1 cellular context compared by ENCODE assay signal in genomic region chr3:3179407-3180094, GRCh38.
TF ChIP-seq lines count a peak whose summit lies in the region.

TSS of gene CRBN (minus strand) at chr3:3179691. CDS start at chr3:3179687, 4 bp downstream.

TF ChIP-seq in K562, 482 proteins besides CTCF, POLR2A, EP300 and RAD21 (continued from another document and continues in another):
- 0 out of 4 replicates have a peak, but pooled peaks of 1 of the 2 experiments have one; percentile 37 for TF ChIP-seq MLX (CRISPR knock-in tag; conservative IDR thresholded peaks at IDR 0.05)
- peak in 1 of 2 experiments; percentile 56 for TF ChIP-seq AFF1 (IDR thresholded peaks at IDR 0.05; ENCODE audit: low read depth in 1 of 2, partially characterized antibody in 2 of 2)
- TF ChIP-seq ZBTB17 (CRISPR knock-in tag; IDR thresholded peaks at IDR 0.05): peak; percentile 86
- peak; percentile 47; the same call in 1 of the 2 replicates for TF ChIP-seq ATF1 (CRISPR knock-in tag; IDR thresholded peaks at IDR 0.05)
- peak; percentile 84 for TF ChIP-seq ATF1 (tag; IDR thresholded peaks at IDR 0.05)
- 0 out of 2 replicates have a peak, but pooled peaks have one; percentile 48 for TF ChIP-seq ZBTB9 (CRISPR knock-in tag; IDR thresholded peaks at IDR 0.05)
- peak; percentile 75 for TF ChIP-seq FOXJ2 (tag; IDR thresholded peaks at IDR 0.05)
- TF ChIP-seq KLF1 (tag; IDR thresholded peaks at IDR 0.05): peak; percentile 84
- no peak for TF ChIP-seq ZNF347 (CRISPR knock-in tag; IDR thresholded peaks at IDR 0.05; ENCODE audit: low read depth)
- TF ChIP-seq MIER1 (IDR thresholded peaks at IDR 0.05; ENCODE audit: low read depth): no peak
- peak; percentile 86 for TF ChIP-seq TAF9B (IDR thresholded peaks at IDR 0.05; ENCODE audit: partially characterized antibody)
- TF ChIP-seq ZNF24 (IDR thresholded peaks at IDR 0.05): peak; percentile 64
- peak; percentile 91 for TF ChIP-seq POLR2AphosphoS5 (IDR thresholded peaks at IDR 0.05; ENCODE audit: control insufficient read depth, insufficient read depth, low read depth, low read length)
- 0 out of 2 replicates have a peak, but pooled peaks have one; percentile 47 for TF ChIP-seq ZNF592 (IDR thresholded peaks at IDR 0.05)
- TF ChIP-seq SRF (CRISPR knock-in tag; IDR thresholded peaks at IDR 0.05): peak in 1 of 2 experiments; percentile 79; a peak in 1 of 4 replicates
- peak; percentile 97 for TF ChIP-seq ZFX (CRISPR knock-in tag; IDR thresholded peaks at IDR 0.05)
- no peak for TF ChIP-seq CHD2 (IDR thresholded peaks at IDR 0.05; ENCODE audit: low read depth, low read length)
- TF ChIP-seq RBBP5 (IDR thresholded peaks at IDR 0.05; ENCODE audit: borderline replicate concordance, insufficient read depth, low read length, poor library complexity, severe bottlenecking): peak; percentile 98
- TF ChIP-seq FOXK2 (conservative IDR thresholded peaks at IDR 0.05 in 1 of 2, IDR thresholded peaks at IDR 0.05 in 1 of 2; ENCODE audit: low read depth in 2 of 2): peak; percentile 98 to 99
- TF ChIP-seq HNRNPK (IDR thresholded peaks at IDR 0.05; ENCODE audit: low read depth, low read length, poor library complexity, severe bottlenecking): no peak
- TF ChIP-seq RERE (CRISPR knock-in tag; IDR thresholded peaks at IDR 0.05; ENCODE audit: borderline replicate concordance): no peak
- TF ChIP-seq PRDM10 (IDR thresholded peaks at IDR 0.05; ENCODE audit: partially characterized antibody): peak; percentile 48
- TF ChIP-seq PHTF2 (CRISPR knock-in tag; IDR thresholded peaks at IDR 0.05): no peak
- TF ChIP-seq POLR3G (IDR thresholded peaks at IDR 0.05; ENCODE audit: extremely low read depth, insufficient read length, insufficient replicate concordance): no peak
- TF ChIP-seq TEAD1 (CRISPR knock-in tag; IDR thresholded peaks at IDR 0.05): peak; percentile 51 to 57; a peak in 1 of 4 replicates
- peak; percentile 83 for TF ChIP-seq TBP (optimal IDR thresholded peaks at IDR 0.05; ENCODE audit: low read depth, low read length)
- no peak for TF ChIP-seq ZNF740 (CRISPR knock-in tag; IDR thresholded peaks at IDR 0.05)
- TF ChIP-seq ZNF740 (tag; IDR thresholded peaks at IDR 0.05): no peak
- peak; percentile 61; the same call in 1 of the 2 replicates for TF ChIP-seq DEAF1 (CRISPR knock-in tag; IDR thresholded peaks at IDR 0.05)
